20 cellular contexts compared by ENCODE assay signal in genomic region chr5:112968411-112969106, GRCh38. TPM values are rescaled to one million over a fixed set of nuclear protein-coding genes. Genes with fewer than 3 reads are reported as not detected.
DNase-seq lines count a peak whose midpoint lies in the region; ATAC-seq and TF ChIP-seq lines count a peak whose summit lies in the region.
"Had no signal": no experiment of that assay in that cellular context is flagged by ENCODE, and none has a peak within 500 bp of the region (broad histone marks: within the 10 kb centered on the region; RNA-seq: fewer than 3 reads in every experiment).

No MANE protein-coding gene starts in this region.

- no peak for DNase-seq in activated CD4-positive, alpha-beta memory T cell treated with anti-CD3 and anti-CD28 coated beads, Interleukin-2, amount 10 ng/mL, durations not matched to agents 7 days and 5 days
- no peak for DNase-seq in activated CD4-positive, alpha-beta memory T cell treated with anti-CD3 and anti-CD28 coated beads for 36 hours
- no peak for DNase-seq in endodermal cell
- peak; percentile 66 to 95 for DNase-seq in trophoblast cell
- DNase-seq in activated CD4-positive, alpha-beta T cell treated with anti-CD3 and anti-CD28 coated beads for 4 hours: no peak
- no peak for DNase-seq in transverse colon
- DNase-seq: 8988T; activated CD8-positive, alpha-beta memory T cell treated with anti-CD3 and anti-CD28 coated beads for 24 hours; activated effector memory CD4-positive, alpha-beta T cell treated with Interleukin-2 at 50 U/mL for 16 hours; amniotic stem cell; C1 segment of cervical spinal cord; cerebellar nuclear complex; GM23248; left ventricle myocardium inferior; naive B cell; stimulated activated naive CD4-positive, alpha-beta T cell had no signal

- H3K4me2 ChIP-seq in OCI-LY3 (ENCODE audit: low read length) (no peak overlapping the region; the same call in 1 of the 2 replicates), trophoblast cell (ENCODE audit: low read length) (no peak overlapping the region)

- peaks cover 36% of the 10 kb centered on the region for H3K4me1 Mint-ChIP-seq in activated CD4-positive, alpha-beta memory T cell treated with anti-CD3 and anti-CD28 coated beads, Interleukin-2, amount 10 ng/mL, durations not matched to agents 7 days and 5 days
- peaks cover 45% of the 10 kb centered on the region for H3K4me1 Mint-ChIP-seq in activated CD4-positive, alpha-beta memory T cell treated with anti-CD3 and anti-CD28 coated beads for 36 hours (ENCODE audit: low read depth)
- H3K4me1 Mint-ChIP-seq in endodermal cell: peaks cover 13% of the 10 kb centered on the region

- no peaks in the 10 kb centered on the region for H3K36me3 ChIP-seq in OCI-LY3 (replicated peaks; ENCODE audit: low read depth, low read length)
- H3K36me3 ChIP-seq in endodermal cell (ENCODE audit: control insufficient read depth, insufficient read depth, low read length): no peaks in the 10 kb centered on the region
- no peaks in the 10 kb centered on the region for H3K36me3 ChIP-seq in trophoblast cell (ENCODE audit: control insufficient read depth in 1 of 2, insufficient read depth in 2 of 2, low read length in 2 of 2)
- no peaks in the 10 kb centered on the region for H3K36me3 ChIP-seq in transverse colon
- H3K36me3 ChIP-seq: left ventricle myocardium inferior, prostate gland, tibial nerve had no signal

- no peaks in the 10 kb centered on the region for H3K36me3 Mint-ChIP-seq in activated CD4-positive, alpha-beta memory T cell treated with anti-CD3 and anti-CD28 coated beads, Interleukin-2, amount 10 ng/mL, durations not matched to agents 7 days and 5 days (ENCODE audit: low read depth)
- no peaks in the 10 kb centered on the region for H3K36me3 Mint-ChIP-seq in activated CD4-positive, alpha-beta memory T cell treated with anti-CD3 and anti-CD28 coated beads for 36 hours
- no peaks in the 10 kb centered on the region for H3K36me3 Mint-ChIP-seq in endodermal cell (ENCODE audit: low read depth)
- H3K36me3 Mint-ChIP-seq: naive B cell had no signal

- H3K79me2 ChIP-seq in OCI-LY3 (ENCODE audit: low read length) (no peaks in the 10 kb centered on the region), trophoblast cell (ENCODE audit: control insufficient read depth, insufficient read depth, low read length, poor library complexity) (no peaks in the 10 kb centered on the region)

- TF ChIP-seq POLR2A in transverse colon (IDR thresholded peaks at IDR 0.05): no peak

- TF ChIP-seq CTCF in OCI-LY3 (IDR thresholded peaks at IDR 0.05; ENCODE audit: low read depth, low read length) (no peak), endodermal cell (conservative IDR thresholded peaks at IDR 0.05) (no peak), transverse colon (IDR thresholded peaks at IDR 0.05) (no peak)

- in situ Hi-C loops in transverse colon (cut with MboI; ENCODE audit: low pct_ligation_motif_present in 1 of 4, low pct_unique_long_range_greater_than_20kb in 1 of 4, low sequenced_read_pairs in 3 of 4): no loop called here

- no peak overlapping the region for H3K4ac ChIP-seq in trophoblast cell (ENCODE audit: low read depth, low read length)

- H3K18ac ChIP-seq in trophoblast cell (ENCODE audit: low read length): no peak overlapping the region

- H4K8ac ChIP-seq in trophoblast cell (ENCODE audit: low read depth, low read length): peak overlapping the region; percentile 50

- peaks cover 7% of the 10 kb centered on the region for H3K79me1 ChIP-seq in trophoblast cell (ENCODE audit: low read length)

- peak overlapping the region; percentile 66; the same call in 1 of the 2 replicates for H3K9ac ChIP-seq in OCI-LY3 (ENCODE audit: low read length)
- no peak overlapping the region for H3K9ac ChIP-seq in endodermal cell (ENCODE audit: extremely low read depth, low read length, poor library complexity, severe bottlenecking)
- no peak overlapping the region for H3K9ac ChIP-seq in trophoblast cell (ENCODE audit: low read length)
- H3K9ac ChIP-seq: GM23248 had no signal

- peak overlapping the region; percentile 41 for H4K91ac ChIP-seq in trophoblast cell (ENCODE audit: low read depth, low read length)

- no peaks in the 10 kb centered on the region for H3K9me3 ChIP-seq in OCI-LY3 (ENCODE audit: insufficient read depth, low read length)
- no peaks in the 10 kb centered on the region for H3K9me3 ChIP-seq in endodermal cell (ENCODE audit: control insufficient read depth, low read length)
- no peaks in the 10 kb centered on the region for H3K9me3 ChIP-seq in trophoblast cell (ENCODE audit: insufficient read depth, low read depth, low read length)
- no peaks in the 10 kb centered on the region for H3K9me3 ChIP-seq in transverse colon
- H3K9me3 ChIP-seq: left ventricle myocardium inferior, prostate gland, tibial nerve had no signal

- POLR2A ChIA-PET in activated CD4-positive, alpha-beta memory T cell treated with anti-CD3 and anti-CD28 coated beads, Interleukin-2, amount 10 ng/mL, durations not matched to agents 7 days and 5 days (lab: Charles Lee): interaction anchor here (0.7 to 2.9 kb wide), 5 partner anchors 8 to 108 kb away, joined by 3 to 26 read pairs (median 4); partner anchors contain the start of genes DCP2, REEP5 and SRP19
- POLR2A ChIA-PET in activated CD4-positive, alpha-beta memory T cell treated with anti-CD3 and anti-CD28 coated beads for 36 hours (lab: Charles Lee): interaction anchor here (3.3 kb wide), 1 partner anchor 7 kb away, joined by 23 read pairs; the partner anchor contains the start of gene DCP2

- H4K20me1 ChIP-seq in OCI-LY3 (ENCODE audit: insufficient read depth, low read length): no peaks in the 10 kb centered on the region

- H2AFZ ChIP-seq in OCI-LY3 (ENCODE audit: low read depth, low read length) (no peak overlapping the region), trophoblast cell (ENCODE audit: insufficient read depth, low read length, poor library complexity) (no peak overlapping the region)
- H2AFZ ChIP-seq: GM23248 had no signal

- no peak overlapping the region for H2AK5ac ChIP-seq in trophoblast cell (ENCODE audit: low read length)

- H3K27ac ChIP-seq in OCI-LY3 (ENCODE audit: low read length): peak overlapping the region; percentile 91
- peak overlapping the region; percentile 51 for H3K27ac ChIP-seq in endodermal cell (ENCODE audit: low read depth, low read length)
- no peak overlapping the region for H3K27ac ChIP-seq in trophoblast cell (ENCODE audit: low read depth, low read length)
- H3K27ac ChIP-seq in transverse colon: no peak overlapping the region
- H3K27ac ChIP-seq: GM23248, left ventricle myocardium inferior, prostate gland, tibial nerve had no signal

- H3K23ac ChIP-seq in trophoblast cell (ENCODE audit: low read length): no peak overlapping the region

- WGBS in endodermal cell (ENCODE audit: insufficient coverage in 1 of 2, insufficient read length in 1 of 2), 2 experiments: 90 to 100% methylated on average over 3 to 5 of the region's 5 CpGs
- WGBS in trophoblast cell (ENCODE audit: extremely low coverage, insufficient coverage, insufficient read length): no CpG with 5 or more reads among the region's 5 CpGs
- WGBS in transverse colon (ENCODE audit: low coverage in 1 of 2), 2 donors: 63 to 76% methylated on average over 3 to 5 of the region's 5 CpGs

- no peak overlapping the region for H2BK5ac ChIP-seq in trophoblast cell (ENCODE audit: low read depth, low read length, poor library complexity)

- no peak for ATAC-seq in GM19463 (IDR thresholded peaks at IDR 0.05; ENCODE audit: unreplicated experiment)

- no peak overlapping the region for H3K4me3 Mint-ChIP-seq in activated CD4-positive, alpha-beta memory T cell treated with anti-CD3 and anti-CD28 coated beads, Interleukin-2, amount 10 ng/mL, durations not matched to agents 7 days and 5 days
- H3K4me3 Mint-ChIP-seq in activated CD4-positive, alpha-beta memory T cell treated with anti-CD3 and anti-CD28 coated beads for 36 hours: no peak overlapping the region
- H3K4me3 Mint-ChIP-seq in endodermal cell: no peak overlapping the region
- H3K4me3 Mint-ChIP-seq: naive B cell had no signal

- H3K9me3 Mint-ChIP-seq in activated CD4-positive, alpha-beta memory T cell treated with anti-CD3 and anti-CD28 coated beads, Interleukin-2, amount 10 ng/mL, durations not matched to agents 7 days and 5 days: no peaks in the 10 kb centered on the region
- no peaks in the 10 kb centered on the region for H3K9me3 Mint-ChIP-seq in activated CD4-positive, alpha-beta memory T cell treated with anti-CD3 and anti-CD28 coated beads for 36 hours
- no peaks in the 10 kb centered on the region for H3K9me3 Mint-ChIP-seq in endodermal cell
- H3K9me3 Mint-ChIP-seq: naive B cell had no signal

- H2BK120ac ChIP-seq in trophoblast cell (ENCODE audit: insufficient read depth, low read length, poor library complexity): peak overlapping the region; percentile 41

- H2BK12ac ChIP-seq in trophoblast cell (ENCODE audit: low read length): no peak overlapping the region

- H3K27me3 Mint-ChIP-seq in activated CD4-positive, alpha-beta memory T cell treated with anti-CD3 and anti-CD28 coated beads, Interleukin-2, amount 10 ng/mL, durations not matched to agents 7 days and 5 days: no peaks in the 10 kb centered on the region
- H3K27me3 Mint-ChIP-seq in activated CD4-positive, alpha-beta memory T cell treated with anti-CD3 and anti-CD28 coated beads for 36 hours: no peaks in the 10 kb centered on the region
- H3K27me3 Mint-ChIP-seq in endodermal cell (ENCODE audit: insufficient read depth): no peaks in the 10 kb centered on the region
- H3K27me3 Mint-ChIP-seq: naive B cell had no signal

- intact Hi-C loops in activated CD4-positive, alpha-beta memory T cell treated with anti-CD3 and anti-CD28 coated beads for 36 hours (cut with micrococcal nuclease): loop anchor here (10.0 kb wide), 2 partner anchors 554 to 804 kb away; partner anchors contain the start of gene EPB41L4A
- intact Hi-C loops in transverse colon (cut with DNase I; ENCODE audit: low total_unique reads): no loop called here

- no peak overlapping the region for H4K12ac ChIP-seq in trophoblast cell (ENCODE audit: low read depth, low read length)

- peak overlapping the region; percentile 10 for H3K27ac Mint-ChIP-seq in activated CD4-positive, alpha-beta memory T cell treated with anti-CD3 and anti-CD28 coated beads, Interleukin-2, amount 10 ng/mL, durations not matched to agents 7 days and 5 days
- no peak overlapping the region for H3K27ac Mint-ChIP-seq in activated CD4-positive, alpha-beta memory T cell treated with anti-CD3 and anti-CD28 coated beads for 36 hours
- H3K27ac Mint-ChIP-seq in endodermal cell: peak overlapping the region; percentile 52

- H3K4me3 ChIP-seq in OCI-LY3 (ENCODE audit: low read length): no peak overlapping the region
- no peak overlapping the region for H3K4me3 ChIP-seq in endodermal cell (ENCODE audit: low read length)
- H3K4me3 ChIP-seq in trophoblast cell (ENCODE audit: low read depth, low read length): no peak overlapping the region
- H3K4me3 ChIP-seq in transverse colon: no peak overlapping the region
- H3K4me3 ChIP-seq: GM23248, left ventricle myocardium inferior, prostate gland, tibial nerve had no signal

- no peak for TF ChIP-seq EP300 in transverse colon (IDR thresholded peaks at IDR 0.05; ENCODE audit: low read depth)

- CTCF ChIA-PET in activated CD4-positive, alpha-beta memory T cell treated with anti-CD3 and anti-CD28 coated beads, Interleukin-2, amount 10 ng/mL, durations not matched to agents 7 days and 5 days (lab: Charles Lee): interaction anchor here (0.9 to 1.5 kb wide), 3 partner anchors 45 to 274 kb away, joined by 3 to 7 read pairs (median 3); no protein-coding TSS in a partner anchor
- CTCF ChIA-PET in activated CD4-positive, alpha-beta memory T cell treated with anti-CD3 and anti-CD28 coated beads for 36 hours (lab: Charles Lee): interaction anchor here (0.8 to 1.2 kb wide), 3 partner anchors 8 to 27 kb away, joined by 3 read pairs; no protein-coding TSS in a partner anchor

- H3K14ac ChIP-seq in trophoblast cell (ENCODE audit: low read length): no peak overlapping the region

- H3K4me1 ChIP-seq in OCI-LY3 (ENCODE audit: low read length) (peaks cover 66% of the 10 kb centered on the region), endodermal cell (ENCODE audit: control insufficient read depth, insufficient read depth, low read length) (no peaks in the 10 kb centered on the region), trophoblast cell (ENCODE audit: control insufficient read depth in 1 of 2, insufficient read depth in 2 of 2, low read length in 2 of 2) (peaks cover 8 to 9% of the 10 kb centered on the region in 2 experiments), transverse colon (no peaks in the 10 kb centered on the region)
- H3K4me1 ChIP-seq: prostate gland had no signal

- no peaks in the 10 kb centered on the region for H3K27me3 ChIP-seq in OCI-LY3 (ENCODE audit: low read depth, low read length)
- H3K27me3 ChIP-seq in endodermal cell (ENCODE audit: control insufficient read depth, insufficient read depth, low read length, poor library complexity, severe bottlenecking): no peaks in the 10 kb centered on the region
- no peaks in the 10 kb centered on the region for H3K27me3 ChIP-seq in trophoblast cell (ENCODE audit: insufficient read depth, low read length)
- no peaks in the 10 kb centered on the region for H3K27me3 ChIP-seq in transverse colon
- H3K27me3 ChIP-seq: tibial nerve had no signal

RNA-seq across cellular contexts. Expression of gene DCP2, which starts 8.0 kb away (rescaled TPM):
- total RNA-seq in activated CD4-positive, alpha-beta memory T cell treated with anti-CD3 and anti-CD28 coated beads, Interleukin-2, amount 10 ng/mL, durations not matched to agents 7 days and 5 days: 100 to 1,000 TPM; 135 to 138 TPM
- total RNA-seq in activated CD4-positive, alpha-beta memory T cell treated with anti-CD3 and anti-CD28 coated beads for 36 hours: 100 to 1,000 TPM; 102 TPM
- total RNA-seq in endodermal cell (100 to 1,000 TPM; 152 to 154 TPM), transverse colon (10 to 100 TPM; 11.6 to 27.8 (median 20.7) TPM)
- polyA plus RNA-seq in endodermal cell (2013, experiment 1 of 2): 29.1 TPM
- 41.9 TPM for polyA plus RNA-seq in endodermal cell (2013, experiment 2 of 2)
- polyA plus RNA-seq in trophoblast cell (2013): 52.1 and 52.8 TPM in 2 replicates

RNA-seq across cellular contexts. Expression of gene REEP5, which starts 46.5 kb away (rescaled TPM):
- total RNA-seq in activated CD4-positive, alpha-beta memory T cell treated with anti-CD3 and anti-CD28 coated beads, Interleukin-2, amount 10 ng/mL, durations not matched to agents 7 days and 5 days: 10 to 100 TPM; 95.0 to 96.3 TPM
- 10 to 100 TPM; 64.6 to 67.4 TPM for total RNA-seq in activated CD4-positive, alpha-beta memory T cell treated with anti-CD3 and anti-CD28 coated beads for 36 hours
- total RNA-seq in endodermal cell: 10 to 100 TPM; 42.1 to 42.3 TPM
- 36.2 TPM for polyA plus RNA-seq in endodermal cell (2013, experiment 1 of 2)
- polyA plus RNA-seq in endodermal cell (2013, experiment 2 of 2): 31.8 TPM
- 69.4 and 75.4 TPM in 2 replicates for polyA plus RNA-seq in trophoblast cell (2013)
- total RNA-seq in transverse colon: 10 to 100 TPM; 15.7 to 63.5 (median 56.4) TPM

Comparison
In these comparisons a context has a peak if more than half of its experiments do, and no peak if none do; other contexts are left out.
1. DNase-seq: peak in trophoblast cell (2 of 2); none in activated CD4-positive, alpha-beta memory T cell treated with anti-CD3 and anti-CD28 coated beads, Interleukin-2, amount 10 ng/mL, durations not matched to agents 7 days and 5 days (single experiment), activated CD4-positive, alpha-beta memory T cell treated with anti-CD3 and anti-CD28 coated beads for 36 hours (single experiment), endodermal cell (single experiment), activated CD4-positive, alpha-beta T cell treated with anti-CD3 and anti-CD28 coated beads for 4 hours (0 of 2) and transverse colon (single experiment).
2. H3K27ac ChIP-seq: peak in OCI-LY3 (single experiment) and endodermal cell (single experiment); none in trophoblast cell (single experiment) and transverse colon (0 of 4).